26 cellular contexts compared by ENCODE assay signal in genomic region chr9:88678008-88678407, GRCh38.
"Had no signal": no experiment of that assay in that cellular context is flagged by ENCODE, and none has a peak within 500 bp of the region (broad histone marks: within the 10 kb centered on the region; RNA-seq: fewer than 3 reads in every experiment).

No MANE protein-coding gene starts in this region.

- H3K36me3 Mint-ChIP-seq: activated naive CD4-positive, alpha-beta T cell treated with anti-CD3 and anti-CD28 coated beads, Interleukin-2, amount 10 ng/mL, durations not matched to agents 7 days and 5 days; activated naive CD4-positive, alpha-beta T cell treated with anti-CD3 and anti-CD28 coated beads, Interleukin-2, amount 50 U/mL, for 72 hours; activated naive CD8-positive, alpha-beta T cell treated with anti-CD3 and anti-CD28 coated beads, Interleukin-2, amount 10 ng/mL, durations not matched to agents 7 days and 5 days had no signal

- DNase-seq: activated CD4-positive, alpha-beta memory T cell treated with anti-CD3 and anti-CD28 coated beads, Interleukin-2, amount 10 ng/mL, durations not matched to agents 7 days and 5 days; activated CD4-positive, alpha-beta T cell treated with anti-CD3 and anti-CD28 coated beads for 1 hour; activated CD4-positive, alpha-beta T cell treated with anti-CD3 and anti-CD28 coated beads for 4 hours; activated CD4-positive, alpha-beta T cell treated with anti-CD3 and anti-CD28 coated beads, Interleukin-2, amount 10 ng/mL, durations not matched to agents 7 days and 5 days; activated CD4-positive, alpha-beta T cell treated with anti-CD3 and anti-CD28 coated beads, Interleukin-2, amount 50 U/mL, for 4 hours; activated CD8-positive, alpha-beta memory T cell treated with anti-CD3 and anti-CD28 coated beads, Interleukin-2, amount 50 U/mL, for 48 hours; activated gamma-delta T cell; activated naive CD4-positive, alpha-beta T cell; activated naive CD4-positive, alpha-beta T cell treated with anti-CD3 and anti-CD28 coated beads, Interleukin-2, amount 10 ng/mL, durations not matched to agents 7 days and 5 days; activated naive CD8-positive, alpha-beta T cell treated with anti-CD3 and anti-CD28 coated beads, Interleukin-2, amount 10 ng/mL, durations not matched to agents 7 days and 5 days; activated T-cell treated with anti-CD3 and anti-CD28 coated beads for 4 hours; activated T-cell treated with anti-CD3 and anti-CD28 coated beads, Interleukin-2, amount 50 U/mL, for 24 hours; activated T-cell treated with anti-CD3 and anti-CD28 coated beads, Interleukin-2, amount 50 U/mL, for 72 hours; amniotic stem cell; body of pancreas; cortex of kidney; dermis blood vessel endothelial cell; effector CD4-positive, alpha-beta T cell; effector memory CD8-positive, alpha-beta T cell; erythroblast; esophagus squamous epithelium; foreskin melanocyte; heart right ventricle; T-helper 2 cell had no signal

- H3K27ac ChIP-seq: body of pancreas, esophagus squamous epithelium, gastroesophageal sphincter, heart right ventricle had no signal

- H3K9me3 ChIP-seq: body of pancreas, esophagus squamous epithelium, gastroesophageal sphincter, heart right ventricle had no signal

- H3K9me3 Mint-ChIP-seq: activated CD4-positive, alpha-beta memory T cell treated with anti-CD3 and anti-CD28 coated beads, Interleukin-2, amount 10 ng/mL, durations not matched to agents 7 days and 5 days; activated CD4-positive, alpha-beta T cell treated with anti-CD3 and anti-CD28 coated beads, Interleukin-2, amount 10 ng/mL, durations not matched to agents 7 days and 5 days; activated naive CD4-positive, alpha-beta T cell treated with anti-CD3 and anti-CD28 coated beads, Interleukin-2, amount 10 ng/mL, durations not matched to agents 7 days and 5 days; activated naive CD4-positive, alpha-beta T cell treated with anti-CD3 and anti-CD28 coated beads, Interleukin-2, amount 50 U/mL, for 72 hours; activated naive CD8-positive, alpha-beta T cell treated with anti-CD3 and anti-CD28 coated beads, Interleukin-2, amount 10 ng/mL, durations not matched to agents 7 days and 5 days; activated T-cell treated with anti-CD3 and anti-CD28 coated beads, Interleukin-2, amount 50 U/mL, for 24 hours had no signal

- H3K4me1 ChIP-seq: body of pancreas, esophagus squamous epithelium, gastroesophageal sphincter had no signal

- H3K27me3 Mint-ChIP-seq: activated CD4-positive, alpha-beta memory T cell treated with anti-CD3 and anti-CD28 coated beads, Interleukin-2, amount 10 ng/mL, durations not matched to agents 7 days and 5 days; activated CD4-positive, alpha-beta T cell treated with anti-CD3 and anti-CD28 coated beads, Interleukin-2, amount 10 ng/mL, durations not matched to agents 7 days and 5 days; activated naive CD4-positive, alpha-beta T cell treated with anti-CD3 and anti-CD28 coated beads, Interleukin-2, amount 10 ng/mL, durations not matched to agents 7 days and 5 days had no signal

- H3K27ac Mint-ChIP-seq: activated CD4-positive, alpha-beta memory T cell treated with anti-CD3 and anti-CD28 coated beads, Interleukin-2, amount 10 ng/mL, durations not matched to agents 7 days and 5 days; activated CD4-positive, alpha-beta T cell treated with anti-CD3 and anti-CD28 coated beads, Interleukin-2, amount 10 ng/mL, durations not matched to agents 7 days and 5 days; activated naive CD4-positive, alpha-beta T cell treated with anti-CD3 and anti-CD28 coated beads, Interleukin-2, amount 10 ng/mL, durations not matched to agents 7 days and 5 days; activated naive CD4-positive, alpha-beta T cell treated with anti-CD3 and anti-CD28 coated beads, Interleukin-2, amount 50 U/mL, for 72 hours; activated naive CD8-positive, alpha-beta T cell treated with anti-CD3 and anti-CD28 coated beads, Interleukin-2, amount 10 ng/mL, durations not matched to agents 7 days and 5 days; activated T-cell treated with anti-CD3 and anti-CD28 coated beads, Interleukin-2, amount 50 U/mL, for 24 hours; activated T-cell treated with anti-CD3 and anti-CD28 coated beads, Interleukin-2, amount 50 U/mL, for 72 hours; effector memory CD8-positive, alpha-beta T cell had no signal

- H3K36me3 ChIP-seq: esophagus squamous epithelium, gastroesophageal sphincter, heart right ventricle had no signal

- H3K4me1 Mint-ChIP-seq: activated CD4-positive, alpha-beta memory T cell treated with anti-CD3 and anti-CD28 coated beads, Interleukin-2, amount 10 ng/mL, durations not matched to agents 7 days and 5 days; activated CD4-positive, alpha-beta T cell treated with anti-CD3 and anti-CD28 coated beads, Interleukin-2, amount 10 ng/mL, durations not matched to agents 7 days and 5 days; activated naive CD4-positive, alpha-beta T cell treated with anti-CD3 and anti-CD28 coated beads, Interleukin-2, amount 10 ng/mL, durations not matched to agents 7 days and 5 days; activated naive CD8-positive, alpha-beta T cell treated with anti-CD3 and anti-CD28 coated beads, Interleukin-2, amount 10 ng/mL, durations not matched to agents 7 days and 5 days had no signal

- H3K27me3 ChIP-seq: body of pancreas, esophagus squamous epithelium, gastroesophageal sphincter had no signal

- ATAC-seq: activated naive CD4-positive, alpha-beta T cell treated with anti-CD3 and anti-CD28 coated beads, Interleukin-2, amount 50 U/mL, for 72 hours; activated T-cell treated with anti-CD3 and anti-CD28 coated beads, Interleukin-2, amount 50 U/mL, for 72 hours; body of pancreas; effector memory CD8-positive, alpha-beta T cell; gastroesophageal sphincter; heart right ventricle had no signal

- H3K4me3 ChIP-seq: body of pancreas, esophagus squamous epithelium, gastroesophageal sphincter, heart right ventricle had no signal

- H3K4me3 Mint-ChIP-seq: activated CD4-positive, alpha-beta memory T cell treated with anti-CD3 and anti-CD28 coated beads, Interleukin-2, amount 10 ng/mL, durations not matched to agents 7 days and 5 days; activated CD4-positive, alpha-beta T cell treated with anti-CD3 and anti-CD28 coated beads, Interleukin-2, amount 10 ng/mL, durations not matched to agents 7 days and 5 days; activated naive CD4-positive, alpha-beta T cell treated with anti-CD3 and anti-CD28 coated beads, Interleukin-2, amount 10 ng/mL, durations not matched to agents 7 days and 5 days; activated naive CD8-positive, alpha-beta T cell treated with anti-CD3 and anti-CD28 coated beads, Interleukin-2, amount 10 ng/mL, durations not matched to agents 7 days and 5 days; activated T-cell treated with anti-CD3 and anti-CD28 coated beads, Interleukin-2, amount 50 U/mL, for 24 hours; activated T-cell treated with anti-CD3 and anti-CD28 coated beads, Interleukin-2, amount 50 U/mL, for 72 hours; effector memory CD8-positive, alpha-beta T cell had no signal
